ENCODE assay signal across 1 cellular context in the genomic region with DNA sequence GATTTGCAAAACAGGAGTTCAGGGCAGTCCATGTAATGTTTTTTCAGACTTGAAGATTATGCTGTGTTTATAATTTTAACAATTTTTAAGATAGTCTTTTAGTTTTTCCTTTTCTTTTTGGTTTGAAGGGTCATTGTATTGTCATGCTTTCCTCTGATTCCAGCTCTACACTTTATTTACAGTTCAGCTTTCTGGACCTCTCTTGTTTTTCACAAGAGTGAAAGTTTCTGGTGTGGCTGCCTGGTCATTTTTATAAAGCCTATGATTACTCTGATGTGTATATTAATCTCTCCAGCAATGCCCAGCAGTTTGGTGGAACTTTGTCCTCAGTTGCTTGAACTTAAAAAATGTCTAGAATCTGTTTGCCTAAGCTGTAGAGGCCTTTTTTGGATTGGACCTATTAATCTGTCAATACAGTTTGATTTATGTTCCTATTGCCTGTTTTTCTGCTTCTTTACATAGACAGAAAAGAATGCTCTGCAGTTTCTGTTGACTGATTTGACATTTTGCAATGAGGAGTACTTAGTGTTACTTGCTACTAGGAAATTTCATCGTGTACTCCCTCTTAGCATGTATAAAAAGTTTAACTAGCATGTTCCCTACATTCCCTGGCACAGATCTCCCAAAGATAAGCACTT.
TF ChIP-seq lines count a peak whose summit lies in the region.

No MANE protein-coding gene starts in this region.

TF ChIP-seq in HepG2, 621 proteins besides CTCF, POLR2A, EP300 and RAD21:
- TF ChIP-seq, protein P1, sequence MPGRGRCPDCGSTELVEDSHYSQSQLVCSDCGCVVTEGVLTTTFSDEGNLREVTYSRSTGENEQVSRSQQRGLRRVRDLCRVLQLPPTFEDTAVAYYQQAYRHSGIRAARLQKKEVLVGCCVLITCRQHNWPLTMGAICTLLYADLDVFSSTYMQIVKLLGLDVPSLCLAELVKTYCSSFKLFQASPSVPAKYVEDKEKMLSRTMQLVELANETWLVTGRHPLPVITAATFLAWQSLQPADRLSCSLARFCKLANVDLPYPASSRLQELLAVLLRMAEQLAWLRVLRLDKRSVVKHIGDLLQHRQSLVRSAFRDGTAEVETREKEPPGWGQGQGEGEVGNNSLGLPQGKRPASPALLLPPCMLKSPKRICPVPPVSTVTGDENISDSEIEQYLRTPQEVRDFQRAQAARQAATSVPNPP (CRISPR knock-in tag; IDR thresholded peaks at IDR 0.05), result no peak
- TF ChIP-seq CEBPB (IDR thresholded peaks at IDR 0.05; ENCODE audit: borderline replicate concordance, low read depth, low read length) (peak; percentile 30; the same call in 1 of the 2 replicates), MED1 (CRISPR knock-in tag; IDR thresholded peaks at IDR 0.05) (peak; percentile 41; the same call in 1 of the 2 replicates), HOXA5 (CRISPR knock-in tag; IDR thresholded peaks at IDR 0.05) (peak; percentile 98), HDAC1 (CRISPR knock-in tag; IDR thresholded peaks at IDR 0.05) (no peak), SAP130 (CRISPR knock-in tag; IDR thresholded peaks at IDR 0.05; ENCODE audit: low read depth) (peak; percentile 37), ZNF562 (CRISPR knock-in tag; IDR thresholded peaks at IDR 0.05; ENCODE audit: borderline replicate concordance) (no peak), FOXA1 (IDR thresholded peaks at IDR 0.05) (0 out of 2 replicates have a peak, but pooled peaks have one; percentile 37), FOXA1 (CRISPR knock-in tag; IDR thresholded peaks at IDR 0.05) (no peak), FIP1L1 (IDR thresholded peaks at IDR 0.05; ENCODE audit: borderline replicate concordance, insufficient read depth, low read depth, low read length) (no peak), THAP11 (CRISPR knock-in tag; IDR thresholded peaks at IDR 0.05) (no peak), BCL6 (CRISPR knock-in tag; IDR thresholded peaks at IDR 0.05) (peak; percentile 43; the same call in 1 of the 2 replicates), ASH2L (IDR thresholded peaks at IDR 0.05; ENCODE audit: insufficient read length, low read depth, low read length) (peak; percentile 60), NCOR1 (IDR thresholded peaks at IDR 0.05; ENCODE audit: borderline replicate concordance, low read length) (peak; percentile 46; the same call in 1 of the 2 replicates), DNMT3B (CRISPR knock-in tag; conservative IDR thresholded peaks at IDR 0.05) (no peak), HOXA9 (CRISPR knock-in tag; IDR thresholded peaks at IDR 0.05; ENCODE audit: borderline replicate concordance) (peak; percentile 86; the same call in 1 of the 2 replicates), RBFOX2 (IDR thresholded peaks at IDR 0.05; ENCODE audit: low read depth, low read length) (no peak), RARA (CRISPR knock-in tag; IDR thresholded peaks at IDR 0.05) (0 out of 2 replicates have a peak, but pooled peaks have one; percentile 11), FOXA3 (CRISPR knock-in tag; IDR thresholded peaks at IDR 0.05) (peak; percentile 15; the same call in 1 of the 2 replicates), MEIS2 (CRISPR knock-in tag; IDR thresholded peaks at IDR 0.05) (peak; percentile 59; the same call in 1 of the 2 replicates)
- TF ChIP-seq, protein P2, sequence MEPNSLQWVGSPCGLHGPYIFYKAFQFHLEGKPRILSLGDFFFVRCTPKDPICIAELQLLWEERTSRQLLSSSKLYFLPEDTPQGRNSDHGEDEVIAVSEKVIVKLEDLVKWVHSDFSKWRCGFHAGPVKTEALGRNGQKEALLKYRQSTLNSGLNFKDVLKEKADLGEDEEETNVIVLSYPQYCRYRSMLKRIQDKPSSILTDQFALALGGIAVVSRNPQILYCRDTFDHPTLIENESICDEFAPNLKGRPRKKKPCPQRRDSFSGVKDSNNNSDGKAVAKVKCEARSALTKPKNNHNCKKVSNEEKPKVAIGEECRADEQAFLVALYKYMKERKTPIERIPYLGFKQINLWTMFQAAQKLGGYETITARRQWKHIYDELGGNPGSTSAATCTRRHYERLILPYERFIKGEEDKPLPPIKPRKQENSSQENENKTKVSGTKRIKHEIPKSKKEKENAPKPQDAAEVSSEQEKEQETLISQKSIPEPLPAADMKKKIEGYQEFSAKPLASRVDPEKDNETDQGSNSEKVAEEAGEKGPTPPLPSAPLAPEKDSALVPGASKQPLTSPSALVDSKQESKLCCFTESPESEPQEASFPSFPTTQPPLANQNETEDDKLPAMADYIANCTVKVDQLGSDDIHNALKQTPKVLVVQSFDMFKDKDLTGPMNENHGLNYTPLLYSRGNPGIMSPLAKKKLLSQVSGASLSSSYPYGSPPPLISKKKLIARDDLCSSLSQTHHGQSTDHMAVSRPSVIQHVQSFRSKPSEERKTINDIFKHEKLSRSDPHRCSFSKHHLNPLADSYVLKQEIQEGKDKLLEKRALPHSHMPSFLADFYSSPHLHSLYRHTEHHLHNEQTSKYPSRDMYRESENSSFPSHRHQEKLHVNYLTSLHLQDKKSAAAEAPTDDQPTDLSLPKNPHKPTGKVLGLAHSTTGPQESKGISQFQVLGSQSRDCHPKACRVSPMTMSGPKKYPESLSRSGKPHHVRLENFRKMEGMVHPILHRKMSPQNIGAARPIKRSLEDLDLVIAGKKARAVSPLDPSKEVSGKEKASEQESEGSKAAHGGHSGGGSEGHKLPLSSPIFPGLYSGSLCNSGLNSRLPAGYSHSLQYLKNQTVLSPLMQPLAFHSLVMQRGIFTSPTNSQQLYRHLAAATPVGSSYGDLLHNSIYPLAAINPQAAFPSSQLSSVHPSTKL (CRISPR knock-in tag; IDR thresholded peaks at IDR 0.05), result 0 out of 2 replicates have a peak, but pooled peaks have one; percentile 27
- TF ChIP-seq, protein P3, sequence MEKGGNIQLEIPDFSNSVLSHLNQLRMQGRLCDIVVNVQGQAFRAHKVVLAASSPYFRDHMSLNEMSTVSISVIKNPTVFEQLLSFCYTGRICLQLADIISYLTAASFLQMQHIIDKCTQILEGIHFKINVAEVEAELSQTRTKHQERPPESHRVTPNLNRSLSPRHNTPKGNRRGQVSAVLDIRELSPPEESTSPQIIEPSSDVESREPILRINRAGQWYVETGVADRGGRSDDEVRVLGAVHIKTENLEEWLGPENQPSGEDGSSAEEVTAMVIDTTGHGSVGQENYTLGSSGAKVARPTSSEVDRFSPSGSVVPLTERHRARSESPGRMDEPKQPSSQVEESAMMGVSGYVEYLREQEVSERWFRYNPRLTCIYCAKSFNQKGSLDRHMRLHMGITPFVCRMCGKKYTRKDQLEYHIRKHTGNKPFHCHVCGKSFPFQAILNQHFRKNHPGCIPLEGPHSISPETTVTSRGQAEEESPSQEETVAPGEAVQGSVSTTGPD (CRISPR knock-in tag; IDR thresholded peaks at IDR 0.05), result no peak
- TF ChIP-seq, protein P4, sequence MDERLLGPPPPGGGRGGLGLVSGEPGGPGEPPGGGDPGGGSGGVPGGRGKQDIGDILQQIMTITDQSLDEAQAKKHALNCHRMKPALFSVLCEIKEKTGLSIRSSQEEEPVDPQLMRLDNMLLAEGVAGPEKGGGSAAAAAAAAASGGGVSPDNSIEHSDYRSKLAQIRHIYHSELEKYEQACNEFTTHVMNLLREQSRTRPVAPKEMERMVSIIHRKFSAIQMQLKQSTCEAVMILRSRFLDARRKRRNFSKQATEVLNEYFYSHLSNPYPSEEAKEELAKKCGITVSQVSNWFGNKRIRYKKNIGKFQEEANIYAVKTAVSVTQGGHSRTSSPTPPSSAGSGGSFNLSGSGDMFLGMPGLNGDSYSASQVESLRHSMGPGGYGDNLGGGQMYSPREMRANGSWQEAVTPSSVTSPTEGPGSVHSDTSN (CRISPR knock-in tag; IDR thresholded peaks at IDR 0.05), result peak; percentile 28; the same call in 1 of the 2 replicates
- TF ChIP-seq, protein P5, sequence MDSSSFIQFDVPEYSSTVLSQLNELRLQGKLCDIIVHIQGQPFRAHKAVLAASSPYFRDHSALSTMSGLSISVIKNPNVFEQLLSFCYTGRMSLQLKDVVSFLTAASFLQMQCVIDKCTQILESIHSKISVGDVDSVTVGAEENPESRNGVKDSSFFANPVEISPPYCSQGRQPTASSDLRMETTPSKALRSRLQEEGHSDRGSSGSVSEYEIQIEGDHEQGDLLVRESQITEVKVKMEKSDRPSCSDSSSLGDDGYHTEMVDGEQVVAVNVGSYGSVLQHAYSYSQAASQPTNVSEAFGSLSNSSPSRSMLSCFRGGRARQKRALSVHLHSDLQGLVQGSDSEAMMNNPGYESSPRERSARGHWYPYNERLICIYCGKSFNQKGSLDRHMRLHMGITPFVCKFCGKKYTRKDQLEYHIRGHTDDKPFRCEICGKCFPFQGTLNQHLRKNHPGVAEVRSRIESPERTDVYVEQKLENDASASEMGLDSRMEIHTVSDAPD (CRISPR knock-in tag; IDR thresholded peaks at IDR 0.05), result no peak
- TF ChIP-seq, protein P6, sequence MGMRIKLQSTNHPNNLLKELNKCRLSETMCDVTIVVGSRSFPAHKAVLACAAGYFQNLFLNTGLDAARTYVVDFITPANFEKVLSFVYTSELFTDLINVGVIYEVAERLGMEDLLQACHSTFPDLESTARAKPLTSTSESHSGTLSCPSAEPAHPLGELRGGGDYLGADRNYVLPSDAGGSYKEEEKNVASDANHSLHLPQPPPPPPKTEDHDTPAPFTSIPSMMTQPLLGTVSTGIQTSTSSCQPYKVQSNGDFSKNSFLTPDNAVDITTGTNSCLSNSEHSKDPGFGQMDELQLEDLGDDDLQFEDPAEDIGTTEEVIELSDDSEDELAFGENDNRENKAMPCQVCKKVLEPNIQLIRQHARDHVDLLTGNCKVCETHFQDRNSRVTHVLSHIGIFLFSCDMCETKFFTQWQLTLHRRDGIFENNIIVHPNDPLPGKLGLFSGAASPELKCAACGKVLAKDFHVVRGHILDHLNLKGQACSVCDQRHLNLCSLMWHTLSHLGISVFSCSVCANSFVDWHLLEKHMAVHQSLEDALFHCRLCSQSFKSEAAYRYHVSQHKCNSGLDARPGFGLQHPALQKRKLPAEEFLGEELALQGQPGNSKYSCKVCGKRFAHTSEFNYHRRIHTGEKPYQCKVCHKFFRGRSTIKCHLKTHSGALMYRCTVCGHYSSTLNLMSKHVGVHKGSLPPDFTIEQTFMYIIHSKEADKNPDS (CRISPR knock-in tag; IDR thresholded peaks at IDR 0.05), result peak; percentile 92; the same call in 1 of the 2 replicates
- TF ChIP-seq, protein P7, sequence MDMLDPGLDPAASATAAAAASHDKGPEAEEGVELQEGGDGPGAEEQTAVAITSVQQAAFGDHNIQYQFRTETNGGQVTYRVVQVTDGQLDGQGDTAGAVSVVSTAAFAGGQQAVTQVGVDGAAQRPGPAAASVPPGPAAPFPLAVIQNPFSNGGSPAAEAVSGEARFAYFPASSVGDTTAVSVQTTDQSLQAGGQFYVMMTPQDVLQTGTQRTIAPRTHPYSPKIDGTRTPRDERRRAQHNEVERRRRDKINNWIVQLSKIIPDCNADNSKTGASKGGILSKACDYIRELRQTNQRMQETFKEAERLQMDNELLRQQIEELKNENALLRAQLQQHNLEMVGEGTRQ (IDR thresholded peaks at IDR 0.05; ENCODE audit: low read depth, low read length), result no peak
- TF ChIP-seq, protein P7 (CRISPR knock-in tag; IDR thresholded peaks at IDR 0.05; ENCODE audit: borderline replicate concordance), result no peak
- TF ChIP-seq, protein P8, sequence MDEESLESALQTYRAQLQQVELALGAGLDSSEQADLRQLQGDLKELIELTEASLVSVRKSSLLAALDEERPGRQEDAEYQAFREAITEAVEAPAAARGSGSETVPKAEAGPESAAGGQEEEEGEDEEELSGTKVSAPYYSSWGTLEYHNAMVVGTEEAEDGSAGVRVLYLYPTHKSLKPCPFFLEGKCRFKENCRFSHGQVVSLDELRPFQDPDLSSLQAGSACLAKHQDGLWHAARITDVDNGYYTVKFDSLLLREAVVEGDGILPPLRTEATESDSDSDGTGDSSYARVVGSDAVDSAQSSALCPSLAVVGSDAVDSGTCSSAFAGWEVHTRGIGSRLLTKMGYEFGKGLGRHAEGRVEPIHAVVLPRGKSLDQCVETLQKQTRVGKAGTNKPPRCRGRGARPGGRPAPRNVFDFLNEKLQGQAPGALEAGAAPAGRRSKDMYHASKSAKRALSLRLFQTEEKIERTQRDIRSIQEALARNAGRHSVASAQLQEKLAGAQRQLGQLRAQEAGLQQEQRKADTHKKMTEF (CRISPR knock-in tag; IDR thresholded peaks at IDR 0.05), result peak; percentile 18; the same call in 1 of the 2 replicates
- TF ChIP-seq, protein P9, sequence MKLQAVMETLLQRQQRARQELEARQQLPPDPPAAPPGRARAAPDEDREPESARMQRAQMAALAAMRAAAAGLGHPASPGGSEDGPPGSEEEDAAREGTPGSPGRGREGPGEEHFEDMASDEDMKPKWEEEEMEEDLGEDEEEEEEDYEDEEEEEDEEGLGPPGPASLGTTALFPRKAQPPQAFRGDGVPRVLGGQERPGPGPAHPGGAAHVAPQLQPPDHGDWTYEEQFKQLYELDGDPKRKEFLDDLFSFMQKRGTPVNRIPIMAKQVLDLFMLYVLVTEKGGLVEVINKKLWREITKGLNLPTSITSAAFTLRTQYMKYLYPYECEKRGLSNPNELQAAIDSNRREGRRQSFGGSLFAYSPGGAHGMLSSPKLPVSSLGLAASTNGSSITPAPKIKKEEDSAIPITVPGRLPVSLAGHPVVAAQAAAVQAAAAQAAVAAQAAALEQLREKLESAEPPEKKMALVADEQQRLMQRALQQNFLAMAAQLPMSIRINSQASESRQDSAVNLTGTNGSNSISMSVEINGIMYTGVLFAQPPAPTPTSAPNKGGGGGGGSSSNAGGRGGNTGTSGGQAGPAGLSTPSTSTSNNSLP (IDR thresholded peaks at IDR 0.05; ENCODE audit: low read depth, low read length), result peak; percentile 65
